Comparison of ENCODE assay signal across 31 cellular contexts in the genomic region with DNA sequence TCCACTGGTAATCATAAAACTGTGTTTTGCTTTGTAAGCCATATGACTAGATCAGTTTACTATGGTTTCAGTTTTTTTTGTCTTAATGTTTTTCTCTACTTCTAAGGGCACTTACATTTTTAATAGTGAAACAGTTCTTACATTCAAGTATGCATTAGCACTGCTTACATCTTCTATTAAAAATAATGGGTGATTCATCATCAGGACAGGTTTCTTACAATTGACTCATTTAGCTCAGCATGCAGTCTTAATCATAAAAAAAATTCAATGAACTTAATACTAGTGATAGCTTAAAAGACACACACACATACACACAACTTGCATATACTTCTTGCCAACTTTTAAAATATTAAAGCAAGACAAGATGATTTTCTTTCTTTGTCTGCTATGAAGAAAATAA.
"Had no signal": no experiment of that assay in that cellular context is flagged by ENCODE, and none has a peak within 500 bp of the region (broad histone marks: within the 10 kb centered on the region; RNA-seq: fewer than 3 reads in every experiment).

No MANE protein-coding gene starts in this region.

- DNase-seq: activated CD4-positive, alpha-beta memory T cell treated with anti-CD3 and anti-CD28 coated beads, Interleukin-2, amount 10 ng/mL, durations not matched to agents 7 days and 5 days; activated CD4-positive, alpha-beta T cell treated with anti-CD3 and anti-CD28 coated beads for 1 hour; activated CD4-positive, alpha-beta T cell treated with anti-CD3 and anti-CD28 coated beads for 48 hours; activated CD4-positive, CD25-positive, alpha-beta regulatory T cell; activated CD8-positive, alpha-beta memory T cell treated with anti-CD3 and anti-CD28 coated beads for 24 hours; activated CD8-positive, alpha-beta memory T cell treated with anti-CD3 and anti-CD28 coated beads, Interleukin-2, amount 10 ng/mL, durations not matched to agents 7 days and 5 days; activated CD8-positive, alpha-beta memory T cell treated with anti-CD3 and anti-CD28 coated beads, Interleukin-2, amount 50 U/mL, for 48 hours; activated effector memory CD4-positive, alpha-beta T cell treated with Interleukin-2 at 50 U/mL for 16 hours; activated naive CD4-positive, alpha-beta T cell treated with anti-CD3 and anti-CD28 coated beads, Interleukin-2, amount 10 ng/mL, durations not matched to agents 7 days and 5 days; activated naive CD8-positive, alpha-beta T cell treated with anti-CD3 and anti-CD28 coated beads, Interleukin-2, amount 50 U/mL, for 24 hours; activated T-cell treated with anti-CD3 and anti-CD28 coated beads, Interleukin-2, amount 50 U/mL, for 48 hours; anterior cingulate cortex; central memory CD4-positive, alpha-beta T cell; NCI-H1092 treated with DMSO at 0.1 percent for 48 hours; NCI-H1436; NCI-H1694; NCI-H2029; NCI-H345; NCI-H510A; NCI-H526 treated with DMSO at 0.1 percent for 48 hours; NK-92 treated with Interleukin-12 subunit alpha and Interleukin-12 subunit beta, amount 100 ng/mL, for 24 hours; PC-9; Right ventricle myocardium superior; SW 1271; T-helper 1 cell; T1000; WERI-Rb-1 had no signal

- H3K36me3 Mint-ChIP-seq: activated CD8-positive, alpha-beta memory T cell treated with anti-CD3 and anti-CD28 coated beads, Interleukin-2, amount 10 ng/mL, durations not matched to agents 7 days and 5 days; activated naive CD4-positive, alpha-beta T cell treated with anti-CD3 and anti-CD28 coated beads, Interleukin-2, amount 10 ng/mL, durations not matched to agents 7 days and 5 days; activated naive CD8-positive, alpha-beta T cell; brain had no signal

- ATAC-seq: activated CD8-positive, alpha-beta memory T cell treated with anti-CD3 and anti-CD28 coated beads, Interleukin-2, amount 10 ng/mL, durations not matched to agents 7 days and 5 days; activated naive CD8-positive, alpha-beta T cell treated with anti-CD3 and anti-CD28 coated beads, Interleukin-2, amount 50 U/mL, for 24 hours had no signal

- H3K4me3 Mint-ChIP-seq: activated CD4-positive, alpha-beta memory T cell treated with anti-CD3 and anti-CD28 coated beads, Interleukin-2, amount 10 ng/mL, durations not matched to agents 7 days and 5 days; activated CD8-positive, alpha-beta memory T cell treated with anti-CD3 and anti-CD28 coated beads, Interleukin-2, amount 10 ng/mL, durations not matched to agents 7 days and 5 days; activated naive CD4-positive, alpha-beta T cell treated with anti-CD3 and anti-CD28 coated beads, Interleukin-2, amount 10 ng/mL, durations not matched to agents 7 days and 5 days; activated naive CD8-positive, alpha-beta T cell; activated naive CD8-positive, alpha-beta T cell treated with anti-CD3 and anti-CD28 coated beads, Interleukin-2, amount 50 U/mL, for 24 hours; brain had no signal

- FAIRE-seq: RCC 7860 had no signal

- H3K9ac ChIP-seq: KMS-11 had no signal

- H3K27ac Mint-ChIP-seq: activated CD4-positive, alpha-beta memory T cell treated with anti-CD3 and anti-CD28 coated beads, Interleukin-2, amount 10 ng/mL, durations not matched to agents 7 days and 5 days; activated CD8-positive, alpha-beta memory T cell treated with anti-CD3 and anti-CD28 coated beads, Interleukin-2, amount 10 ng/mL, durations not matched to agents 7 days and 5 days; activated naive CD4-positive, alpha-beta T cell treated with anti-CD3 and anti-CD28 coated beads, Interleukin-2, amount 10 ng/mL, durations not matched to agents 7 days and 5 days; activated naive CD8-positive, alpha-beta T cell; activated naive CD8-positive, alpha-beta T cell treated with anti-CD3 and anti-CD28 coated beads, Interleukin-2, amount 50 U/mL, for 24 hours; brain had no signal

- H2AFZ ChIP-seq: PC-9 had no signal

- H3K36me3 ChIP-seq: WERI-Rb-1 had no signal

- H3K27ac ChIP-seq: KMS-11, PC-9, WERI-Rb-1 had no signal

- H3K4me3 ChIP-seq: PC-9 had no signal

- H3K9me3 Mint-ChIP-seq: brain had no signal

- H3K4me1 Mint-ChIP-seq: activated CD4-positive, alpha-beta memory T cell treated with anti-CD3 and anti-CD28 coated beads, Interleukin-2, amount 10 ng/mL, durations not matched to agents 7 days and 5 days; activated CD8-positive, alpha-beta memory T cell treated with anti-CD3 and anti-CD28 coated beads, Interleukin-2, amount 10 ng/mL, durations not matched to agents 7 days and 5 days; activated naive CD4-positive, alpha-beta T cell treated with anti-CD3 and anti-CD28 coated beads, Interleukin-2, amount 10 ng/mL, durations not matched to agents 7 days and 5 days; activated naive CD8-positive, alpha-beta T cell treated with anti-CD3 and anti-CD28 coated beads, Interleukin-2, amount 50 U/mL, for 24 hours; brain had no signal

- H3K27me3 Mint-ChIP-seq: activated CD4-positive, alpha-beta memory T cell treated with anti-CD3 and anti-CD28 coated beads, Interleukin-2, amount 10 ng/mL, durations not matched to agents 7 days and 5 days; activated CD8-positive, alpha-beta memory T cell treated with anti-CD3 and anti-CD28 coated beads, Interleukin-2, amount 10 ng/mL, durations not matched to agents 7 days and 5 days; activated naive CD4-positive, alpha-beta T cell treated with anti-CD3 and anti-CD28 coated beads, Interleukin-2, amount 10 ng/mL, durations not matched to agents 7 days and 5 days; activated naive CD8-positive, alpha-beta T cell; activated naive CD8-positive, alpha-beta T cell treated with anti-CD3 and anti-CD28 coated beads, Interleukin-2, amount 50 U/mL, for 24 hours; brain had no signal

- H3K4me2 ChIP-seq: KMS-11, PC-9 had no signal
